26 cellular contexts compared by ENCODE assay signal in genomic region chr3:52383446-52383845, GRCh38.
"Had no signal": no experiment of that assay in that cellular context is flagged by ENCODE, and none has a peak within 500 bp of the region (broad histone marks: within the 10 kb centered on the region; RNA-seq: fewer than 3 reads in every experiment).

No MANE protein-coding gene starts in this region.

- H3K9me3 ChIP-seq: gastrocnemius medialis, mucosa of descending colon, right atrium auricular region, sigmoid colon, testis, tibial artery, upper lobe of left lung had no signal

- FAIRE-seq: keratinocyte, urothelium cell line had no signal

- H3K79me2 ChIP-seq: parathyroid adenoma had no signal

- ATAC-seq: esophagus mucosa; gastrocnemius medialis; left lobe of liver; mucosa of descending colon; natural killer cell treated with Interleukin-12 subunit alpha and Interleukin-12 subunit beta and Interleukin-15 and Interleukin-18, amount 100 ng/mL, for 72 hours; stimulated activated memory B cell treated with anti-CD40 and anti-IgM and Interleukin-4, amounts not matched to agents 10 μg/mL and 1 μg/mL and 100 μg/mL, for 72 hours; stimulated activated naive CD8-positive, alpha-beta T cell treated with anti-CD3 and anti-CD28 coated beads, Interleukin-15, Interleukin-2, amounts not matched to agents 100 U/mL and 50 U/mL, for 24 hours had no signal

- H3K4me3 ChIP-seq: dorsolateral prefrontal cortex, gastrocnemius medialis, lung, mucosa of descending colon, right atrium auricular region, sigmoid colon, testis, tibial artery, upper lobe of left lung had no signal

- H3K36me3 ChIP-seq: gastrocnemius medialis, right atrium auricular region, sigmoid colon had no signal

- H3K9ac ChIP-seq: parathyroid adenoma had no signal

- H2AFZ ChIP-seq: parathyroid adenoma had no signal

- H3K27ac ChIP-seq: dorsolateral prefrontal cortex, epithelial cell of prostate, gastrocnemius medialis, parathyroid adenoma, right atrium auricular region, sigmoid colon, testis, tibial artery, upper lobe of left lung had no signal

- DNase-seq: cortex of kidney; dorsolateral prefrontal cortex; effector CD4-positive, alpha-beta T cell; foreskin fibroblast; gastrocnemius medialis; head of caudate nucleus; mucosa of descending colon; naive B cell; sigmoid colon; stimulated activated CD4-positive, alpha-beta T cell treated with anti-CD3 and anti-CD28 coated beads, Interleukin-2, amount 100 ng/mL, for 24 hours; stimulated activated CD4-positive, alpha-beta T cell treated with anti-CD3 and anti-CD28 coated beads, Interleukin-4, amount 100 ng/mL, for 4 hours; stimulated activated naive CD8-positive, alpha-beta T cell treated with anti-CD3 and anti-CD28 coated beads, Interleukin-15, Interleukin-2, amounts not matched to agents 100 U/mL and 50 U/mL, for 24 hours; substantia nigra; testis; tibial artery; upper lobe of left lung had no signal

- H3K4me1 ChIP-seq: gastrocnemius medialis, parathyroid adenoma, right atrium auricular region, sigmoid colon, tibial artery, upper lobe of left lung had no signal

- H3K27me3 ChIP-seq: dorsolateral prefrontal cortex, gastrocnemius medialis, right atrium auricular region, sigmoid colon, testis, tibial artery, upper lobe of left lung had no signal
